Comparison of ENCODE assay signal across 1 cellular context in genomic region chr20:50933589-50933988, GRCh38.
TF ChIP-seq lines count a peak whose summit lies in the region.

No MANE protein-coding gene starts in this region.

TF ChIP-seq in IMR-90, 13 proteins besides CTCF, POLR2A, EP300 and RAD21:
- no peak for TF ChIP-seq CEBPB (IDR thresholded peaks at IDR 0.05; ENCODE audit: low read depth, low read length)
- TF ChIP-seq ELK1 (IDR thresholded peaks at IDR 0.05; ENCODE audit: borderline replicate concordance, low read depth, low read length): no peak
- no peak for TF ChIP-seq CHD1 (IDR thresholded peaks at IDR 0.05; ENCODE audit: low read depth, low read length)
- TF ChIP-seq FOS (IDR thresholded peaks at IDR 0.05; ENCODE audit: low read depth, low read length): no peak
- no peak for TF ChIP-seq RCOR1 (IDR thresholded peaks at IDR 0.05; ENCODE audit: insufficient replicate concordance, low read length)
- no peak for TF ChIP-seq USF2 (IDR thresholded peaks at IDR 0.05; ENCODE audit: low read depth, low read length)
- TF ChIP-seq SMC3 (IDR thresholded peaks at IDR 0.05; ENCODE audit: low read depth, low read length): no peak
- no peak for TF ChIP-seq MAFK (IDR thresholded peaks at IDR 0.05; ENCODE audit: low read depth, low read length)
- TF ChIP-seq MXI1 (IDR thresholded peaks at IDR 0.05; ENCODE audit: borderline replicate concordance, low read depth, low read length): no peak
- no peak for TF ChIP-seq NFE2L2 (IDR thresholded peaks at IDR 0.05; ENCODE audit: low read depth, low read length)
- no peak for TF ChIP-seq BHLHE40 (IDR thresholded peaks at IDR 0.05; ENCODE audit: low read depth, low read length)
- no peak for TF ChIP-seq RFX5 (IDR thresholded peaks at IDR 0.05; ENCODE audit: low read depth, low read length)
- no peak for TF ChIP-seq MAZ (IDR thresholded peaks at IDR 0.05; ENCODE audit: borderline replicate concordance, low read depth, low read length)
